ENCODE assay signal across 3 cellular contexts in genomic region chr15:69963375-69963774, GRCh38.
"Had no signal": no experiment of that assay in that cellular context is flagged by ENCODE, and none has a peak within 500 bp of the region (broad histone marks: within the 10 kb centered on the region; RNA-seq: fewer than 3 reads in every experiment).

No MANE protein-coding gene starts in this region.

- ATAC-seq: GM12878 had no signal

- H3K4me3 ChIP-seq: GM12878 had no signal

- DNase-seq: GDM1, GF-D8 had no signal
